1 cellular context compared by ENCODE assay signal in the genomic region with DNA sequence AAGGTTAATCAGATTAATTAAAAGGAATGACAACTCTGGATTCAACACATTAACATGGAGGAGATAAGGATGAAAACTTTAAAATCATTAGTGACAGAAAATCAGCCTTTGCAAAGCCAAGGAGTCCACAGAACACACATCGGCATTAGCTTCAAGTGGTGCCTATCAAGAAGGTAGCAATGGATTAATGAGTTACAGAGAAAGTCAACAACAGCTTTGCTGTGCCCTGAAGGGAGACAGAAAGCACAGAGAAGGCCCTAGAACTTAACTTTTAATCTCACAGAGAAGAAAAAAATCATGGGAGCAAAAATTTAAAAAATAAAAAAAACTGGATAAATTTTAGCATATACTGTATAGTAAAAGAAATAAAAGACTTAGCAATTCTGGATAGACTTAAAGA.
A peak's percentile ranks its signal among the peaks of the same experiment; 100 is the strongest.
TF ChIP-seq lines count a peak whose summit lies in the region.

No MANE protein-coding gene starts in this region.

TF ChIP-seq in liver, 16 proteins besides CTCF, POLR2A, EP300 and RAD21 (continued from another document):
- TF ChIP-seq, protein P1, sequence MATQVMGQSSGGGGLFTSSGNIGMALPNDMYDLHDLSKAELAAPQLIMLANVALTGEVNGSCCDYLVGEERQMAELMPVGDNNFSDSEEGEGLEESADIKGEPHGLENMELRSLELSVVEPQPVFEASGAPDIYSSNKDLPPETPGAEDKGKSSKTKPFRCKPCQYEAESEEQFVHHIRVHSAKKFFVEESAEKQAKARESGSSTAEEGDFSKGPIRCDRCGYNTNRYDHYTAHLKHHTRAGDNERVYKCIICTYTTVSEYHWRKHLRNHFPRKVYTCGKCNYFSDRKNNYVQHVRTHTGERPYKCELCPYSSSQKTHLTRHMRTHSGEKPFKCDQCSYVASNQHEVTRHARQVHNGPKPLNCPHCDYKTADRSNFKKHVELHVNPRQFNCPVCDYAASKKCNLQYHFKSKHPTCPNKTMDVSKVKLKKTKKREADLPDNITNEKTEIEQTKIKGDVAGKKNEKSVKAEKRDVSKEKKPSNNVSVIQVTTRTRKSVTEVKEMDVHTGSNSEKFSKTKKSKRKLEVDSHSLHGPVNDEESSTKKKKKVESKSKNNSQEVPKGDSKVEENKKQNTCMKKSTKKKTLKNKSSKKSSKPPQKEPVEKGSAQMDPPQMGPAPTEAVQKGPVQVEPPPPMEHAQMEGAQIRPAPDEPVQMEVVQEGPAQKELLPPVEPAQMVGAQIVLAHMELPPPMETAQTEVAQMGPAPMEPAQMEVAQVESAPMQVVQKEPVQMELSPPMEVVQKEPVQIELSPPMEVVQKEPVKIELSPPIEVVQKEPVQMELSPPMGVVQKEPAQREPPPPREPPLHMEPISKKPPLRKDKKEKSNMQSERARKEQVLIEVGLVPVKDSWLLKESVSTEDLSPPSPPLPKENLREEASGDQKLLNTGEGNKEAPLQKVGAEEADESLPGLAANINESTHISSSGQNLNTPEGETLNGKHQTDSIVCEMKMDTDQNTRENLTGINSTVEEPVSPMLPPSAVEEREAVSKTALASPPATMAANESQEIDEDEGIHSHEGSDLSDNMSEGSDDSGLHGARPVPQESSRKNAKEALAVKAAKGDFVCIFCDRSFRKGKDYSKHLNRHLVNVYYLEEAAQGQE (IDR thresholded peaks at IDR 0.05), result no peak
- TF ChIP-seq FOXA1 (IDR thresholded peaks at IDR 0.05) (peak; percentile 53), HNF4A (conservative IDR thresholded peaks at IDR 0.05) (peak; percentile 26 to 28)
